ENCODE assay signal across 1 cellular context in the genomic region with DNA sequence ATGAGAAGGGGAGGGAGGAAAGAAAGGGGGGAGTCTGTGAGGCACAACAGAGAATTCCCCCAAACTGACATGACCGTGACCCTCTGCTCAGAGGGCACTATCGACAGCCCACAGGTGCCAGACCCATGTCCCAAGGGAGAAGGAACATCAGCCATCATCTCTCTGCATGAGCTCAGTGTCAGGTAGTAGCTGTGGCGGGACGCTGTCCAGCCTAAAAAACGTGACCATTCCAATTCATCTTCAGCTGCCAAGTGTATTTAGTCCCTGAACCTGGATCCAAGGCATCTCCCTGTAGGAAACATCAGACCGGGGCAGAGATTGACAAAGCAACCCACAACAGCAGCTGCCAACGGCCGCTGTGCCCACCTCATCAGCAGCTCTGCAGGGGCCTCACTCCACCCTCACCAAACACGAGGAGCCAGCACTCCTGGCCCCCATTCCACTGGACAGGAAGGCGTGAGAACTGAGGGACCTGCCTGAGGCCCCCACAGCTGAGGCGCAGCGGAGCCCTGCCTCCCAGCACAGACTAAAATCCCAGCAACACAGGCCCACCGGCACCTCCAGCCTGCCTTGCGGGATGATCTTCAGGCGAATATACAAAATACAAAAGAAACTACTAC.
TF ChIP-seq lines count a peak whose summit lies in the region.

No MANE protein-coding gene starts in this region.

TF ChIP-seq in IMR-90, 13 proteins besides CTCF, POLR2A, EP300 and RAD21 (continued from another document):
- TF ChIP-seq CEBPB (IDR thresholded peaks at IDR 0.05; ENCODE audit: low read depth, low read length): no peak
- TF ChIP-seq CHD1 (IDR thresholded peaks at IDR 0.05; ENCODE audit: low read depth, low read length): no peak
- TF ChIP-seq, protein P1, sequence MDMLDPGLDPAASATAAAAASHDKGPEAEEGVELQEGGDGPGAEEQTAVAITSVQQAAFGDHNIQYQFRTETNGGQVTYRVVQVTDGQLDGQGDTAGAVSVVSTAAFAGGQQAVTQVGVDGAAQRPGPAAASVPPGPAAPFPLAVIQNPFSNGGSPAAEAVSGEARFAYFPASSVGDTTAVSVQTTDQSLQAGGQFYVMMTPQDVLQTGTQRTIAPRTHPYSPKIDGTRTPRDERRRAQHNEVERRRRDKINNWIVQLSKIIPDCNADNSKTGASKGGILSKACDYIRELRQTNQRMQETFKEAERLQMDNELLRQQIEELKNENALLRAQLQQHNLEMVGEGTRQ (IDR thresholded peaks at IDR 0.05; ENCODE audit: low read depth, low read length): no peak
- TF ChIP-seq, protein P2, sequence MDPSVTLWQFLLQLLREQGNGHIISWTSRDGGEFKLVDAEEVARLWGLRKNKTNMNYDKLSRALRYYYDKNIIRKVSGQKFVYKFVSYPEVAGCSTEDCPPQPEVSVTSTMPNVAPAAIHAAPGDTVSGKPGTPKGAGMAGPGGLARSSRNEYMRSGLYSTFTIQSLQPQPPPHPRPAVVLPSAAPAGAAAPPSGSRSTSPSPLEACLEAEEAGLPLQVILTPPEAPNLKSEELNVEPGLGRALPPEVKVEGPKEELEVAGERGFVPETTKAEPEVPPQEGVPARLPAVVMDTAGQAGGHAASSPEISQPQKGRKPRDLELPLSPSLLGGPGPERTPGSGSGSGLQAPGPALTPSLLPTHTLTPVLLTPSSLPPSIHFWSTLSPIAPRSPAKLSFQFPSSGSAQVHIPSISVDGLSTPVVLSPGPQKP (IDR thresholded peaks at IDR 0.05; ENCODE audit: borderline replicate concordance, low read depth, low read length): no peak
- TF ChIP-seq FOS (IDR thresholded peaks at IDR 0.05; ENCODE audit: low read depth, low read length): no peak
- no peak for TF ChIP-seq RFX5 (IDR thresholded peaks at IDR 0.05; ENCODE audit: low read depth, low read length)
- TF ChIP-seq MAZ (IDR thresholded peaks at IDR 0.05; ENCODE audit: borderline replicate concordance, low read depth, low read length): no peak
TF ChIP-seq in IMR-90: peak in this region for 0.
